In the genomic region with DNA sequence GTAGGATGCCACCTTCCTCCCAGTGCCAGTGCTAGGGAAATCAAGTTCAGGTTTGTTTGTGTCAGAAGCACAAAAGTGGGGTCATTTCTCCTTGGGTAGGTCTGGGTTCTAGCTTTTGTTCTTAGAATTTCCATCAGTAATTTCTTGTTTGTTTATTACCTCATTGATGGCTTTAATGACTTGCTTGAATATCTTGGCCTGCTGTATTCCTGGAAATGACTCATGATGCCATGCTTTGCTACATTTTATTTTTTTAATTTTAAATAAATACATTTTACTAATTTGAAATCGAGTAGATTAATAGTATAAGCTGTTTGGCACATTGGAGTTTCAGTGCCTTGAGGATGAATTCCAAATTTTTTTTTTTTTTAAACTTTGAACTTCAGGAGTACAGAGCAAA, we compare ENCODE assay signal across 19 cellular contexts.
DNase-seq lines count a peak whose midpoint lies in the region; ATAC-seq and TF ChIP-seq lines count a peak whose summit lies in the region.
"Had no signal": no experiment of that assay in that cellular context is flagged by ENCODE, and none has a peak within 500 bp of the region (broad histone marks: within the 10 kb centered on the region; RNA-seq: fewer than 3 reads in every experiment).

No MANE protein-coding gene starts in this region.

- peak overlapping the region; percentile 12; the same call in 1 of the 2 replicates for H3K27ac ChIP-seq in GM23338 (ENCODE audit: low read depth)
- no peak overlapping the region for H3K27ac ChIP-seq in endodermal cell (ENCODE audit: low read depth, low read length)
- no peak overlapping the region for H3K27ac ChIP-seq in Peyer's patch
- H3K27ac ChIP-seq: A549, PC-9 had no signal

- no peak for TF ChIP-seq CTCF in GM23338 (conservative IDR thresholded peaks at IDR 0.05; ENCODE audit: low read depth in 2 of 2)
- no peak for TF ChIP-seq CTCF in endodermal cell (conservative IDR thresholded peaks at IDR 0.05)
- no peak for TF ChIP-seq CTCF in Peyer's patch (IDR thresholded peaks at IDR 0.05)

- no peaks in the 10 kb centered on the region for H3K9me3 Mint-ChIP-seq in activated CD8-positive, alpha-beta memory T cell treated with anti-CD3 and anti-CD28 coated beads, Interleukin-2, amount 10 ng/mL, durations not matched to agents 7 days and 5 days (ENCODE audit: low read depth)
- H3K9me3 Mint-ChIP-seq in GM23338 (no peaks in the 10 kb centered on the region; the same call in 2 of the 3 replicates), endodermal cell (no peaks in the 10 kb centered on the region)
- H3K9me3 Mint-ChIP-seq in activated CD8-positive, alpha-beta T cell treated with anti-CD3 and anti-CD28 coated beads, Interleukin-2, amount 10 ng/mL, durations not matched to agents 7 days and 5 days (ENCODE audit: insufficient read depth) = peaks cover 7% of the 10 kb centered on the region
- H3K9me3 Mint-ChIP-seq: CD4-positive, alpha-beta T cell had no signal

- H3K4me3 ChIP-seq in GM23338 (no peak overlapping the region), endodermal cell (ENCODE audit: low read length) (peak overlapping the region; percentile 50), Peyer's patch (no peak overlapping the region)
- H3K4me3 ChIP-seq: A549, PC-9 had no signal

- H3K9me3 ChIP-seq in endodermal cell (ENCODE audit: control insufficient read depth, low read length) (no peaks in the 10 kb centered on the region), Peyer's patch (no peaks in the 10 kb centered on the region)

- no peaks in the 10 kb centered on the region for H3K9me2 ChIP-seq in GM23338 (ENCODE audit: insufficient read depth)

- WGBS in endodermal cell (ENCODE audit: insufficient coverage in 1 of 2, insufficient read length in 1 of 2), 2 experiments = 77% methylated on average over 1 of the region's 1 CpG; no CpG with 5 or more reads in 1 of the 2 experiments

- H3K27ac Mint-ChIP-seq in activated CD8-positive, alpha-beta memory T cell treated with anti-CD3 and anti-CD28 coated beads, Interleukin-2, amount 10 ng/mL, durations not matched to agents 7 days and 5 days = peak overlapping the region; percentile 79
- H3K27ac Mint-ChIP-seq in GM23338 = no peak overlapping the region
- H3K27ac Mint-ChIP-seq in activated CD8-positive, alpha-beta T cell treated with anti-CD3 and anti-CD28 coated beads, Interleukin-2, amount 10 ng/mL, durations not matched to agents 7 days and 5 days = peak overlapping the region; percentile 85
- H3K27ac Mint-ChIP-seq in endodermal cell = no peak overlapping the region

- H3K4me1 ChIP-seq in GM23338 (ENCODE audit: insufficient read depth) (peaks cover 100% of the 10 kb centered on the region), endodermal cell (ENCODE audit: control insufficient read depth, insufficient read depth, low read length) (peaks cover 59% of the 10 kb centered on the region), Peyer's patch (peaks cover 0 to 31% (median 2%) of the 10 kb centered on the region in 4 donors)

- H3K4me2 ChIP-seq in GM23338 = peak overlapping the region; percentile 63
- H3K4me2 ChIP-seq: A549, PC-9 had no signal

- H3K9ac ChIP-seq in endodermal cell (ENCODE audit: extremely low read depth, low read length, poor library complexity, severe bottlenecking) = peak overlapping the region; percentile 18

- peaks cover 88% of the 10 kb centered on the region for H3K4me1 Mint-ChIP-seq in activated CD8-positive, alpha-beta memory T cell treated with anti-CD3 and anti-CD28 coated beads, Interleukin-2, amount 10 ng/mL, durations not matched to agents 7 days and 5 days
- H3K4me1 Mint-ChIP-seq in GM23338 = peaks cover 98% of the 10 kb centered on the region
- peaks cover 91% of the 10 kb centered on the region for H3K4me1 Mint-ChIP-seq in activated CD8-positive, alpha-beta T cell treated with anti-CD3 and anti-CD28 coated beads, Interleukin-2, amount 10 ng/mL, durations not matched to agents 7 days and 5 days (ENCODE audit: low read depth)
- peaks cover 96% of the 10 kb centered on the region for H3K4me1 Mint-ChIP-seq in endodermal cell

- DNase-seq in activated CD8-positive, alpha-beta memory T cell treated with anti-CD3 and anti-CD28 coated beads, Interleukin-2, amount 10 ng/mL, durations not matched to agents 7 days and 5 days = no peak
- DNase-seq in activated CD8-positive, alpha-beta memory T cell treated with anti-CD3 and anti-CD28 coated beads for 24 hours = no peak
- DNase-seq in GM23338 (ENCODE audit: low spot score) = no peak
- no peak for DNase-seq in activated CD8-positive, alpha-beta T cell treated with anti-CD3 and anti-CD28 coated beads, Interleukin-2, amount 10 ng/mL, durations not matched to agents 7 days and 5 days
- DNase-seq in endodermal cell = no peak
- DNase-seq in OCI-M2 (lab: John Stamatoyannopoulos, UW; ENCODE audit: unreplicated experiment) = no peak
- no peak for DNase-seq in Peyer's patch
- DNase-seq: CD4-positive, alpha-beta T cell; DMS79 treated with DMSO at 0.1 percent for 48 hours; GDM1; H7; KG1; NCI-H1092; NCI-H1694; NCI-H345; NCI-H526 treated with DMSO at 0.1 percent for 48 hours; PC-9 had no signal

- peaks cover 99% of the 10 kb centered on the region for H4K20me1 ChIP-seq in GM23338 (replicated peaks; ENCODE audit: insufficient read depth)

- H3K27me3 ChIP-seq in GM23338 (ENCODE audit: insufficient read depth) (no peaks in the 10 kb centered on the region), endodermal cell (ENCODE audit: control insufficient read depth, insufficient read depth, low read length, poor library complexity, severe bottlenecking) (no peaks in the 10 kb centered on the region), Peyer's patch (no peaks in the 10 kb centered on the region)

- peaks cover 12% of the 10 kb centered on the region for H3K36me3 Mint-ChIP-seq in activated CD8-positive, alpha-beta memory T cell treated with anti-CD3 and anti-CD28 coated beads, Interleukin-2, amount 10 ng/mL, durations not matched to agents 7 days and 5 days
- H3K36me3 Mint-ChIP-seq in GM23338 (ENCODE audit: low read depth) (no peaks in the 10 kb centered on the region), endodermal cell (ENCODE audit: low read depth) (no peaks in the 10 kb centered on the region)
- H3K36me3 Mint-ChIP-seq in activated CD8-positive, alpha-beta T cell treated with anti-CD3 and anti-CD28 coated beads, Interleukin-2, amount 10 ng/mL, durations not matched to agents 7 days and 5 days (ENCODE audit: low read depth) = peaks cover 41% of the 10 kb centered on the region

- peaks cover 100% of the 10 kb centered on the region for H3K79me2 ChIP-seq in GM23338 (replicated peaks; ENCODE audit: insufficient read depth)

- POLR2A ChIA-PET in activated CD8-positive, alpha-beta T cell treated with anti-CD3 and anti-CD28 coated beads, Interleukin-2, amount 10 ng/mL, durations not matched to agents 7 days and 5 days (lab: Charles Lee) = interaction anchor here (1.8 kb wide), 1 partner anchor 14 kb away, joined by 5 read pairs; no protein-coding TSS in a partner anchor

- no peaks in the 10 kb centered on the region for H3F3A ChIP-seq in GM23338 (replicated peaks; ENCODE audit: low read depth)

- no peaks in the 10 kb centered on the region for H3K27me3 Mint-ChIP-seq in activated CD8-positive, alpha-beta memory T cell treated with anti-CD3 and anti-CD28 coated beads, Interleukin-2, amount 10 ng/mL, durations not matched to agents 7 days and 5 days
- H3K27me3 Mint-ChIP-seq in GM23338 (ENCODE audit: insufficient read depth, low read depth, poor library complexity) = peaks cover 34% of the 10 kb centered on the region
- no peaks in the 10 kb centered on the region for H3K27me3 Mint-ChIP-seq in activated CD8-positive, alpha-beta T cell treated with anti-CD3 and anti-CD28 coated beads, Interleukin-2, amount 10 ng/mL, durations not matched to agents 7 days and 5 days (ENCODE audit: low read depth)
- no peaks in the 10 kb centered on the region for H3K27me3 Mint-ChIP-seq in endodermal cell (ENCODE audit: insufficient read depth)
- H3K27me3 Mint-ChIP-seq: CD4-positive, alpha-beta T cell had no signal

- TF ChIP-seq POLR2A in Peyer's patch (IDR thresholded peaks at IDR 0.05) = no peak

- H2AFZ ChIP-seq in GM23338 = no peak overlapping the region
- H2AFZ ChIP-seq: PC-9 had no signal

- no peak for ATAC-seq in activated CD8-positive, alpha-beta memory T cell treated with anti-CD3 and anti-CD28 coated beads, Interleukin-2, amount 10 ng/mL, durations not matched to agents 7 days and 5 days
- ATAC-seq in GM23338 (no peak), GM19455 (IDR thresholded peaks at IDR 0.05; ENCODE audit: unreplicated experiment) (no peak)
- ATAC-seq in activated CD8-positive, alpha-beta T cell treated with anti-CD3 and anti-CD28 coated beads, Interleukin-2, amount 10 ng/mL, durations not matched to agents 7 days and 5 days = no peak
- ATAC-seq: A549 had no signal

- no peak overlapping the region for H3K4me3 Mint-ChIP-seq in activated CD8-positive, alpha-beta memory T cell treated with anti-CD3 and anti-CD28 coated beads, Interleukin-2, amount 10 ng/mL, durations not matched to agents 7 days and 5 days
- H3K4me3 Mint-ChIP-seq in GM23338 = no peak overlapping the region
- H3K4me3 Mint-ChIP-seq in activated CD8-positive, alpha-beta T cell treated with anti-CD3 and anti-CD28 coated beads, Interleukin-2, amount 10 ng/mL, durations not matched to agents 7 days and 5 days = no peak overlapping the region
- H3K4me3 Mint-ChIP-seq in endodermal cell = no peak overlapping the region
- H3K4me3 Mint-ChIP-seq: CD4-positive, alpha-beta T cell had no signal

- CTCF ChIA-PET in activated CD8-positive, alpha-beta memory T cell treated with anti-CD3 and anti-CD28 coated beads, Interleukin-2, amount 10 ng/mL, durations not matched to agents 7 days and 5 days (lab: Charles Lee) = no interaction called here
- CTCF ChIA-PET in activated CD8-positive, alpha-beta T cell treated with anti-CD3 and anti-CD28 coated beads, Interleukin-2, amount 10 ng/mL, durations not matched to agents 7 days and 5 days (lab: Charles Lee) = interaction anchor here (0.7 to 1.7 kb wide), 5 partner anchors 10 to 47 kb away, joined by 3 to 5 read pairs (median 5); no protein-coding TSS in a partner anchor

- H3K36me3 ChIP-seq in GM23338 (ENCODE audit: insufficient read depth) (no peaks in the 10 kb centered on the region), endodermal cell (ENCODE audit: control insufficient read depth, insufficient read depth, low read length) (no peaks in the 10 kb centered on the region), Peyer's patch (no peaks in the 10 kb centered on the region)

TF ChIP-seq in GM23338, 12 proteins besides CTCF, POLR2A, EP300 and RAD21 (continues in another document):
- TF ChIP-seq POLR2AphosphoS5 (IDR thresholded peaks at IDR 0.05; ENCODE audit: low read depth) (no peak), STAT1 (IDR thresholded peaks at IDR 0.05; ENCODE audit: unreplicated experiment) (no peak), JUNB (IDR thresholded peaks at IDR 0.05; ENCODE audit: unreplicated experiment) (no peak)

Comparison
In these comparisons a context has a peak if more than half of its experiments do, and no peak if none do; other contexts are left out.
1. H3K27ac Mint-ChIP-seq: peak in activated CD8-positive, alpha-beta memory T cell treated with anti-CD3 and anti-CD28 coated beads, Interleukin-2, amount 10 ng/mL, durations not matched to agents 7 days and 5 days (single experiment) and activated CD8-positive, alpha-beta T cell treated with anti-CD3 and anti-CD28 coated beads, Interleukin-2, amount 10 ng/mL, durations not matched to agents 7 days and 5 days (single experiment); none in GM23338 (single experiment) and endodermal cell (single experiment).